Comparison of ENCODE assay signal across 1 cellular context in genomic region chr7:80182630-80183276, GRCh38.
TF ChIP-seq lines count a peak whose summit lies in the region.

No MANE protein-coding gene starts in this region.

TF ChIP-seq in IMR-90, 13 proteins besides CTCF, POLR2A, EP300 and RAD21:
- 0 out of 2 replicates have a peak, but pooled peaks have one; percentile 9 for TF ChIP-seq CEBPB (IDR thresholded peaks at IDR 0.05; ENCODE audit: low read depth, low read length)
- TF ChIP-seq FOS (IDR thresholded peaks at IDR 0.05; ENCODE audit: low read depth, low read length) = 0 out of 2 replicates have a peak, but pooled peaks have one; percentile 7
- TF ChIP-seq RCOR1 (IDR thresholded peaks at IDR 0.05; ENCODE audit: insufficient replicate concordance, low read length) = no peak
